In the genomic region with DNA sequence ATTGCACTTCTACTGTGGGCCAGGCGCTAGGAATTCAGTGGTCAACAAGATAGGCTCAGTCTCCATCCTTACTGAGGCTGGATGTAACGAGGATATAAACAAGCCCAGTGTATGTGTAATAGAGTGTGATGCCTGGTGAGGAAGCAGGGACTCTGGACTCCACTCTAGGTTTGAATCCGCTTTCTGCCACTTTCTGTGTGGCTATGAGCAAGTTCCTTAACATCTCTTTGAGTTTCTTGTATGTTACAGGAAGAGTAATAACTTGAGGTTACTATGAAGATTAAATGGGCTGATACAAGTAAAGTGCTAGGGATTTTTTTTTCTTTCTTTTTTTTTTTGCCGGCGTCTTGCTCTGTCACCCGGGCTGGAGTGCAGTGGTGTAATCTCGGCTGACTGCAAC, we compare ENCODE assay signal across 14 cellular contexts. TPM values are rescaled to one million over a fixed set of nuclear protein-coding genes. Genes with fewer than 3 reads are reported as not detected.
DNase-seq lines count a peak whose midpoint lies in the region; ATAC-seq and TF ChIP-seq lines count a peak whose summit lies in the region.
"Had no signal": no experiment of that assay in that cellular context is flagged by ENCODE, and none has a peak within 500 bp of the region (broad histone marks: within the 10 kb centered on the region; RNA-seq: fewer than 3 reads in every experiment).

No MANE protein-coding gene starts in this region.

- H2BK15ac ChIP-seq in H9 (ENCODE audit: low read depth, low read length) = no peak overlapping the region

- dilution Hi-C loops in mammary epithelial cell (cut with HindIII; ENCODE audit: low sequenced_read_pairs) = no loop called here

- H3K9ac ChIP-seq in H9 (ENCODE audit: extremely low read depth, insufficient read length, low read length) (no peak overlapping the region), mammary epithelial cell (ENCODE audit: insufficient read depth, low read length) (no peak overlapping the region)
- H3K9ac ChIP-seq: neural progenitor cell had no signal

- H2BK120ac ChIP-seq in H9 (ENCODE audit: low read depth, low read length, poor library complexity, severe bottlenecking) = no peak overlapping the region

- no peaks in the 10 kb centered on the region for H3K9me3 ChIP-seq in H9 (ENCODE audit: control insufficient read depth, low read depth, low read length)
- H3K9me3 ChIP-seq in mammary epithelial cell (replicated peaks; ENCODE audit: insufficient read depth, low read length) = no peaks in the 10 kb centered on the region
- H3K9me3 ChIP-seq: esophagus squamous epithelium had no signal

- no peaks in the 10 kb centered on the region for H4K20me1 ChIP-seq in H9 (ENCODE audit: control insufficient read depth, insufficient read depth, insufficient read length)
- no peaks in the 10 kb centered on the region for H4K20me1 ChIP-seq in mammary epithelial cell (ENCODE audit: insufficient read depth, low read length)

- TF ChIP-seq CTCF in activated B cell treated with CpG ODN at 0.5 μM for 24 hours (IDR thresholded peaks at IDR 0.05) = no peak
- no peak for TF ChIP-seq CTCF in H9 (conservative IDR thresholded peaks at IDR 0.05)
- TF ChIP-seq CTCF in mammary epithelial cell (conservative IDR thresholded peaks at IDR 0.05 in 1 of 2, IDR thresholded peaks at IDR 0.05 in 1 of 2; ENCODE audit: extremely low read depth in 1 of 2, insufficient read depth in 1 of 2, low read depth in 1 of 2, low read length in 2 of 2) = no peak

- H3K4me1 Mint-ChIP-seq in activated B cell treated with CpG ODN at 0.5 μM for 24 hours (peaks cover 97% of the 10 kb centered on the region), H9 (peaks cover 10 to 18% of the 10 kb centered on the region in 2 experiments)
- peaks cover 70 to 100% (median 98%) of the 10 kb centered on the region in 4 donors for H3K4me1 Mint-ChIP-seq in naive thymus-derived CD8-positive, alpha-beta T cell

- no peak overlapping the region for H2BK5ac ChIP-seq in H9 (ENCODE audit: insufficient read length, low read length)

- H3K4ac ChIP-seq in H9 (ENCODE audit: low read depth, low read length) = no peak overlapping the region

- H3K79me1 ChIP-seq in H9 (ENCODE audit: insufficient read depth, low read depth, low read length, poor library complexity, severe bottlenecking) = no peaks in the 10 kb centered on the region

- H3K27me3 ChIP-seq in H9 (ENCODE audit: insufficient read depth, low read length) (no peaks in the 10 kb centered on the region), mammary epithelial cell (ENCODE audit: insufficient read depth, low read length) (no peaks in the 10 kb centered on the region)
- H3K27me3 ChIP-seq: hepatocyte, neural progenitor cell had no signal

- peak overlapping the region; percentile 68 for H3K27ac Mint-ChIP-seq in activated B cell treated with CpG ODN at 0.5 μM for 24 hours
- H3K27ac Mint-ChIP-seq in naive thymus-derived CD8-positive, alpha-beta T cell = peak overlapping the region; percentile 63 to 95 (median 86)
- no peak overlapping the region for H3K27ac Mint-ChIP-seq in H9
- H3K27ac Mint-ChIP-seq: neural progenitor cell had no signal

- no TSS peak for BruUV-seq in mammary epithelial cell (replicated peaks; lab: Mats Ljungman, UMichigan)

- no peak overlapping the region for H2AK5ac ChIP-seq in H9 (ENCODE audit: insufficient read length, low read length)

- H3K4me1 ChIP-seq in H9 (ENCODE audit: insufficient read depth, low read length) = no peaks in the 10 kb centered on the region
- H3K4me1 ChIP-seq in mammary epithelial cell (ENCODE audit: insufficient read depth, low read length) = peaks cover 18% of the 10 kb centered on the region

- H2AFZ ChIP-seq in H9 (ENCODE audit: low read length) = no peak overlapping the region
- no peak overlapping the region for H2AFZ ChIP-seq in mammary epithelial cell (ENCODE audit: low read depth, low read length)
- H2AFZ ChIP-seq: hepatocyte, neural progenitor cell had no signal

- no peaks in the 10 kb centered on the region for H3K23me2 ChIP-seq in H9 (ENCODE audit: insufficient read length, low read depth, low read length, poor library complexity, severe bottlenecking)

- H3K27ac ChIP-seq in H9 (ENCODE audit: insufficient read length, low read depth, low read length) (no peak overlapping the region), mammary epithelial cell (ENCODE audit: insufficient read depth, low read depth, low read length) (no peak overlapping the region)
- H3K27ac ChIP-seq: esophagus squamous epithelium, hepatocyte, neural progenitor cell had no signal

- no peak overlapping the region for H3K18ac ChIP-seq in H9 (ENCODE audit: insufficient read length, low read depth, low read length)

- peak overlapping the region; percentile 36 for H3K4me3 Mint-ChIP-seq in activated B cell treated with CpG ODN at 0.5 μM for 24 hours
- H3K4me3 Mint-ChIP-seq in naive thymus-derived CD8-positive, alpha-beta T cell = peak overlapping the region in 9 of 10 donors; percentile 54 to 81 (median 73)
- H3K4me3 Mint-ChIP-seq in H9 = no peak overlapping the region
- H3K4me3 Mint-ChIP-seq: neural progenitor cell had no signal

- H3K36me3 Mint-ChIP-seq in activated B cell treated with CpG ODN at 0.5 μM for 24 hours (ENCODE audit: low read depth) (peaks cover 50% of the 10 kb centered on the region), H9 (ENCODE audit: insufficient read depth in 1 of 3, low read depth in 3 of 3) (no peaks in the 10 kb centered on the region)
- H3K36me3 Mint-ChIP-seq in naive thymus-derived CD8-positive, alpha-beta T cell = peaks cover 0 to 36% (median 6%) of the 10 kb centered on the region in 3 donors
- H3K36me3 Mint-ChIP-seq: neural progenitor cell had no signal

- ATAC-seq in activated CD4-positive, CD25-positive, alpha-beta regulatory T cell treated with anti-CD3 and anti-CD28 coated beads, Interleukin-2, amount 50 U/mL, for 24 hours = peak; percentile 63 to 72
- ATAC-seq in GM21576 (IDR thresholded peaks at IDR 0.05; ENCODE audit: unreplicated experiment) (peak; percentile 25), activated B cell treated with CpG ODN at 0.5 μM for 24 hours (ENCODE audit: low read depth) (peak; percentile 33)
- peak; percentile 28 to 65 for ATAC-seq in naive thymus-derived CD8-positive, alpha-beta T cell

- no peaks in the 10 kb centered on the region for H3K36me3 ChIP-seq in mammary epithelial cell (ENCODE audit: insufficient read depth, low read length)
- H3K36me3 ChIP-seq: esophagus squamous epithelium, neural progenitor cell had no signal

- H3K23ac ChIP-seq in H9 (ENCODE audit: insufficient read length, low read depth, low read length) = no peak overlapping the region

- CTCF ChIA-PET in activated B cell treated with CpG ODN at 0.5 μM for 24 hours (lab: Charles Lee) (no interaction called here), mammary epithelial cell (lab: Charles Lee; ENCODE audit: low non-redundant PET) (no interaction called here)

- POLR2A ChIA-PET in activated B cell treated with CpG ODN at 0.5 μM for 24 hours (lab: Charles Lee) = interaction anchor here (1.3 kb wide), 1 partner anchor 12 kb away, joined by 7 read pairs; a partner anchor contains a TSS
- POLR2A ChIA-PET in naive thymus-derived CD8-positive, alpha-beta T cell (lab: Charles Lee) = interaction anchor here (2.2 kb wide), 1 partner anchor 12 kb away, joined by 9 read pairs; a partner anchor contains a TSS

- no peak overlapping the region for H3K4me3 ChIP-seq in mammary epithelial cell (replicated peaks in 1 of 3; ENCODE audit: insufficient read depth in 1 of 3, low read depth in 2 of 3, low read length in 3 of 3)
- H3K4me3 ChIP-seq: esophagus squamous epithelium, hepatocyte, neural progenitor cell had no signal

- H4K5ac ChIP-seq in H9 (ENCODE audit: insufficient read length, low read depth, low read length) = no peak overlapping the region

- H3K27me3 Mint-ChIP-seq in activated B cell treated with CpG ODN at 0.5 μM for 24 hours (no peaks in the 10 kb centered on the region), H9 (ENCODE audit: low read depth) (no peaks in the 10 kb centered on the region)
- H3K27me3 Mint-ChIP-seq in naive thymus-derived CD8-positive, alpha-beta T cell = no peaks in the 10 kb centered on the region

- H3K4me2 ChIP-seq in H9 (ENCODE audit: insufficient read depth, insufficient read length, low read length) (no peak overlapping the region), mammary epithelial cell (ENCODE audit: insufficient read depth, low read depth, low read length) (no peak overlapping the region)
- H3K4me2 ChIP-seq: hepatocyte, neural progenitor cell had no signal

- no peak for DNase-seq in activated CD4-positive, CD25-positive, alpha-beta regulatory T cell treated with anti-CD3 and anti-CD28 coated beads, Interleukin-2, amount 50 U/mL, for 72 hours
- no peak for DNase-seq in activated B cell treated with CpG ODN at 0.5 μM for 24 hours
- DNase-seq in naive thymus-derived CD8-positive, alpha-beta T cell = peak in 2 of 10 donors; percentile 19 to 23
- DNase-seq in AG08395 (ENCODE audit: low spot score) = no peak
- DNase-seq in H9 = no peak
- DNase-seq in mammary epithelial cell = no peak
- DNase-seq: 8988T, cortex of kidney, esophagus squamous epithelium, NCI-H510A treated with DMSO at 0.1 percent for 48 hours had no signal

- H2BK12ac ChIP-seq in H9 (ENCODE audit: insufficient read length, low read depth, low read length) = no peak overlapping the region

- in situ Hi-C loops in mammary epithelial cell (cut with MboI; ENCODE audit: low sequenced_read_pairs in 2 of 2) = no loop called here

- intact Hi-C loops in activated B cell treated with CpG ODN at 0.5 μM for 24 hours (cut with micrococcal nuclease) (no loop called here), mammary epithelial cell (cut with micrococcal nuclease) (no loop called here)

- no peak overlapping the region for H3K14ac ChIP-seq in H9 (ENCODE audit: insufficient read depth, low read length)

- WGBS in H9 (ENCODE audit: extremely low coverage, insufficient read length, low lambda C conversion rate) = no CpG with 5 or more reads among the region's 7 CpGs
- 84% methylated on average over 7 of the region's 7 CpGs for WGBS in mammary epithelial cell (ENCODE audit: low coverage, missing lambda C conversion rate)

- H3K79me2 ChIP-seq in H9 (ENCODE audit: insufficient read depth, low read length) (no peaks in the 10 kb centered on the region), mammary epithelial cell (ENCODE audit: insufficient read depth, low read length) (no peaks in the 10 kb centered on the region)
- H3K79me2 ChIP-seq: hepatocyte had no signal

- H4K8ac ChIP-seq in H9 (replicated peaks; ENCODE audit: insufficient read length, low read depth, low read length) = no peak overlapping the region

- H3K9me3 Mint-ChIP-seq in activated B cell treated with CpG ODN at 0.5 μM for 24 hours = no peaks in the 10 kb centered on the region
- H3K9me3 Mint-ChIP-seq in naive thymus-derived CD8-positive, alpha-beta T cell = no peaks in the 10 kb centered on the region
- H3K9me3 Mint-ChIP-seq in H9 = no peaks in the 10 kb centered on the region
- H3K9me3 Mint-ChIP-seq: neural progenitor cell had no signal

- H3T11ph ChIP-seq in H9 (ENCODE audit: low read length) = no peak overlapping the region

- H4K91ac ChIP-seq in H9 (ENCODE audit: insufficient read length, low read depth, low read length) = no peak overlapping the region

- no peak overlapping the region for H3K56ac ChIP-seq in H9 (ENCODE audit: insufficient read length, low read depth, low read length)

- H2BK20ac ChIP-seq in H9 (ENCODE audit: low read depth, low read length, poor library complexity, severe bottlenecking) = no peak overlapping the region

RNA-seq across cellular contexts. Expression of a gene that starts 12.4 kb away (rescaled TPM):
- total RNA-seq in activated B cell treated with CpG ODN at 0.5 μM for 24 hours (274 and 344 TPM in 2 replicates), H9 (2021) (7.8 and 8.3 TPM in 2 replicates), mammary epithelial cell (under 1 TPM; 0.17 to 0.78 TPM)
- total RNA-seq in naive thymus-derived CD8-positive, alpha-beta T cell = 100 to 1,000 TPM; 171 to 182 TPM
- polyA plus RNA-seq in naive thymus-derived CD8-positive, alpha-beta T cell = 10 to 100 TPM; 59.5 to 84.6 (median 71.0) TPM
- polyA plus RNA-seq in mammary epithelial cell = 0.29 TPM
- not detected for polyA minus RNA-seq in mammary epithelial cell
- polyA plus RNA-seq: hepatocyte had no signal

Comparison
In these comparisons a context has a peak if more than half of its experiments do, and no peak if none do; other contexts are left out.
1. H3K27ac Mint-ChIP-seq: peak in activated B cell treated with CpG ODN at 0.5 μM for 24 hours (single experiment) and naive thymus-derived CD8-positive, alpha-beta T cell (10 of 10); none in H9 (0 of 3).
2. H3K4me3 Mint-ChIP-seq: peak in activated B cell treated with CpG ODN at 0.5 μM for 24 hours (single experiment) and naive thymus-derived CD8-positive, alpha-beta T cell (9 of 10); none in H9 (0 of 2).
3. RNA of a gene that starts 12.4 kb away (total RNA-seq): 274 to 344 TPM in activated B cell treated with CpG ODN at 0.5 μM for 24 hours and 171 to 182 TPM in naive thymus-derived CD8-positive, alpha-beta T cell; 7.8 to 8.3 TPM in H9 and 0.17 to 0.78 TPM in mammary epithelial cell; every median in the first group is over 10 times any median in the second.
4. Peak in every context shown above with its lines, with median percentiles within 50 percentile points of each other: ATAC-seq.